In genomic region chr19:2061093-2061935, GRCh38 we compare ENCODE assay signal across 1 cellular context.
TF ChIP-seq lines count a peak whose summit lies in the region.

No MANE protein-coding gene starts in this region.

TF ChIP-seq in neural cell, 6 proteins besides CTCF, POLR2A, EP300 and RAD21 (continued from another document):
- TF ChIP-seq, protein P1, sequence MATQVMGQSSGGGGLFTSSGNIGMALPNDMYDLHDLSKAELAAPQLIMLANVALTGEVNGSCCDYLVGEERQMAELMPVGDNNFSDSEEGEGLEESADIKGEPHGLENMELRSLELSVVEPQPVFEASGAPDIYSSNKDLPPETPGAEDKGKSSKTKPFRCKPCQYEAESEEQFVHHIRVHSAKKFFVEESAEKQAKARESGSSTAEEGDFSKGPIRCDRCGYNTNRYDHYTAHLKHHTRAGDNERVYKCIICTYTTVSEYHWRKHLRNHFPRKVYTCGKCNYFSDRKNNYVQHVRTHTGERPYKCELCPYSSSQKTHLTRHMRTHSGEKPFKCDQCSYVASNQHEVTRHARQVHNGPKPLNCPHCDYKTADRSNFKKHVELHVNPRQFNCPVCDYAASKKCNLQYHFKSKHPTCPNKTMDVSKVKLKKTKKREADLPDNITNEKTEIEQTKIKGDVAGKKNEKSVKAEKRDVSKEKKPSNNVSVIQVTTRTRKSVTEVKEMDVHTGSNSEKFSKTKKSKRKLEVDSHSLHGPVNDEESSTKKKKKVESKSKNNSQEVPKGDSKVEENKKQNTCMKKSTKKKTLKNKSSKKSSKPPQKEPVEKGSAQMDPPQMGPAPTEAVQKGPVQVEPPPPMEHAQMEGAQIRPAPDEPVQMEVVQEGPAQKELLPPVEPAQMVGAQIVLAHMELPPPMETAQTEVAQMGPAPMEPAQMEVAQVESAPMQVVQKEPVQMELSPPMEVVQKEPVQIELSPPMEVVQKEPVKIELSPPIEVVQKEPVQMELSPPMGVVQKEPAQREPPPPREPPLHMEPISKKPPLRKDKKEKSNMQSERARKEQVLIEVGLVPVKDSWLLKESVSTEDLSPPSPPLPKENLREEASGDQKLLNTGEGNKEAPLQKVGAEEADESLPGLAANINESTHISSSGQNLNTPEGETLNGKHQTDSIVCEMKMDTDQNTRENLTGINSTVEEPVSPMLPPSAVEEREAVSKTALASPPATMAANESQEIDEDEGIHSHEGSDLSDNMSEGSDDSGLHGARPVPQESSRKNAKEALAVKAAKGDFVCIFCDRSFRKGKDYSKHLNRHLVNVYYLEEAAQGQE (IDR thresholded peaks at IDR 0.05; ENCODE audit: borderline replicate concordance), result peak; percentile 84
- TF ChIP-seq POLR2AphosphoS5 (IDR thresholded peaks at IDR 0.05), result peak; percentile 90
